In genomic region chr12:71223139-71223538, GRCh38 we compare ENCODE assay signal across 27 cellular contexts.
"Had no signal": no experiment of that assay in that cellular context is flagged by ENCODE, and none has a peak within 500 bp of the region (broad histone marks: within the 10 kb centered on the region; RNA-seq: fewer than 3 reads in every experiment).

No MANE protein-coding gene starts in this region.

- H3K9me3 ChIP-seq: left ventricle myocardium inferior, mucosa of descending colon, stomach, tibial artery had no signal

- H3K36me3 ChIP-seq: left ventricle myocardium inferior, stomach, tibial artery, WERI-Rb-1 had no signal

- H3K4me1 Mint-ChIP-seq: activated CD4-positive, alpha-beta T cell treated with anti-CD3 and anti-CD28 coated beads, Interleukin-2, amount 10 ng/mL, durations not matched to agents 24 days and 14 days; activated naive CD4-positive, alpha-beta T cell treated with anti-CD3 and anti-CD28 coated beads, Interleukin-2, amount 50 U/mL, for 24 hours; activated naive CD8-positive, alpha-beta T cell treated with anti-CD3 and anti-CD28 coated beads, Interleukin-2, amount 50 U/mL, for 24 hours; stimulated activated naive B cell treated with anti-CD40 and anti-IgM and Interleukin-4, amounts not matched to agents 10 μg/mL and 1 μg/mL and 100 μg/mL, for 72 hours; T-helper 17 cell had no signal

- H3K4me1 ChIP-seq: left ventricle myocardium inferior, stomach, tibial artery had no signal

- H3K9me3 Mint-ChIP-seq: activated CD4-positive, alpha-beta memory T cell treated with anti-CD3 and anti-CD28 coated beads for 36 hours; activated CD4-positive, alpha-beta T cell treated with anti-CD3 and anti-CD28 coated beads, Interleukin-2, amount 10 ng/mL, durations not matched to agents 24 days and 14 days; activated naive CD4-positive, alpha-beta T cell treated with anti-CD3 and anti-CD28 coated beads, Interleukin-2, amount 50 U/mL, for 24 hours; stimulated activated naive B cell treated with anti-CD40 and anti-IgM and Interleukin-4, amounts not matched to agents 10 μg/mL and 1 μg/mL and 100 μg/mL, for 72 hours had no signal

- H3K4me3 Mint-ChIP-seq: activated CD4-positive, alpha-beta memory T cell treated with anti-CD3 and anti-CD28 coated beads for 36 hours; activated CD4-positive, alpha-beta T cell treated with anti-CD3 and anti-CD28 coated beads, Interleukin-2, amount 10 ng/mL, durations not matched to agents 24 days and 14 days; activated naive CD4-positive, alpha-beta T cell treated with anti-CD3 and anti-CD28 coated beads, Interleukin-2, amount 50 U/mL, for 24 hours; activated naive CD8-positive, alpha-beta T cell treated with anti-CD3 and anti-CD28 coated beads, Interleukin-2, amount 50 U/mL, for 24 hours; activated T-cell treated with anti-CD3 and anti-CD28 coated beads, Interleukin-2, amount 50 U/mL, for 24 hours; natural killer cell treated with Interleukin-12 subunit alpha and Interleukin-12 subunit beta and Interleukin-15 and Interleukin-18, amount 100 ng/mL, for 72 hours; stimulated activated naive B cell treated with anti-CD40 and anti-IgM and Interleukin-4, amounts not matched to agents 10 μg/mL and 1 μg/mL and 100 μg/mL, for 72 hours; T-helper 17 cell had no signal

- H3K27me3 Mint-ChIP-seq: activated CD4-positive, alpha-beta memory T cell treated with anti-CD3 and anti-CD28 coated beads for 36 hours; activated CD4-positive, alpha-beta T cell treated with anti-CD3 and anti-CD28 coated beads, Interleukin-2, amount 10 ng/mL, durations not matched to agents 24 days and 14 days; activated naive CD4-positive, alpha-beta T cell treated with anti-CD3 and anti-CD28 coated beads, Interleukin-2, amount 50 U/mL, for 24 hours; activated T-cell treated with anti-CD3 and anti-CD28 coated beads, Interleukin-2, amount 50 U/mL, for 24 hours; natural killer cell treated with Interleukin-12 subunit alpha and Interleukin-12 subunit beta and Interleukin-15 and Interleukin-18, amount 100 ng/mL, for 72 hours; stimulated activated naive B cell treated with anti-CD40 and anti-IgM and Interleukin-4, amounts not matched to agents 10 μg/mL and 1 μg/mL and 100 μg/mL, for 72 hours; T-helper 17 cell had no signal

- H3K36me3 Mint-ChIP-seq: activated CD4-positive, alpha-beta memory T cell treated with anti-CD3 and anti-CD28 coated beads for 36 hours; activated naive CD4-positive, alpha-beta T cell treated with anti-CD3 and anti-CD28 coated beads, Interleukin-2, amount 50 U/mL, for 24 hours; natural killer cell treated with Interleukin-12 subunit alpha and Interleukin-12 subunit beta and Interleukin-15 and Interleukin-18, amount 100 ng/mL, for 72 hours; stimulated activated naive B cell treated with anti-CD40 and anti-IgM and Interleukin-4, amounts not matched to agents 10 μg/mL and 1 μg/mL and 100 μg/mL, for 72 hours had no signal

- H3K27me3 ChIP-seq: stomach, tibial artery had no signal

- FAIRE-seq: colon, islet of Langerhans had no signal

- H3K27ac ChIP-seq: left ventricle myocardium inferior, stomach, tibial artery, WERI-Rb-1 had no signal

- H3K4me3 ChIP-seq: left ventricle myocardium inferior, lung, mucosa of descending colon, stomach, tibial artery had no signal

- DNase-seq: activated CD4-positive, alpha-beta memory T cell treated with anti-CD3 and anti-CD28 coated beads for 36 hours; activated CD4-positive, alpha-beta T cell treated with anti-CD3 and anti-CD28 coated beads, Interleukin-2, amount 10 ng/mL, durations not matched to agents 24 days and 14 days; activated CD4-positive, CD25-positive, alpha-beta regulatory T cell treated with anti-CD3 and anti-CD28 coated beads, Interleukin-2, amount 50 U/mL, for 72 hours; activated CD8-positive, alpha-beta memory T cell treated with anti-CD3 and anti-CD28 coated beads, Interleukin-2, amount 50 U/mL, for 48 hours; activated gamma-delta T cell; activated naive CD8-positive, alpha-beta T cell treated with anti-CD3 and anti-CD28 coated beads, Interleukin-2, amount 50 U/mL, for 24 hours; activated T-cell treated with anti-CD3 and anti-CD28 coated beads, Interleukin-2, amount 50 U/mL, for 24 hours; amygdala; central memory CD4-positive, alpha-beta T cell; dermis blood vessel endothelial cell; effector CD4-positive, alpha-beta T cell; left ventricle myocardium inferior; mucosa of descending colon; right cardiac atrium; stimulated activated CD4-positive, alpha-beta T cell treated with anti-CD3 and anti-CD28 coated beads, Interleukin-15, amount 100 ng/mL, for 24 hours; stimulated activated CD4-positive, alpha-beta T cell treated with anti-CD3 and anti-CD28 coated beads, Interleukin-2, amount 100 ng/mL, for 24 hours; stimulated activated naive B cell treated with anti-CD40 and anti-IgM and Interleukin-4, amounts not matched to agents 10 μg/mL and 1 μg/mL and 100 μg/mL, for 72 hours; stomach; T-helper 17 cell; T1000; tibial artery; WERI-Rb-1 had no signal

- H3K27ac Mint-ChIP-seq: activated CD4-positive, alpha-beta memory T cell treated with anti-CD3 and anti-CD28 coated beads for 36 hours; activated CD4-positive, alpha-beta T cell treated with anti-CD3 and anti-CD28 coated beads, Interleukin-2, amount 10 ng/mL, durations not matched to agents 24 days and 14 days; activated naive CD4-positive, alpha-beta T cell treated with anti-CD3 and anti-CD28 coated beads, Interleukin-2, amount 50 U/mL, for 24 hours; activated naive CD8-positive, alpha-beta T cell treated with anti-CD3 and anti-CD28 coated beads, Interleukin-2, amount 50 U/mL, for 24 hours; activated T-cell treated with anti-CD3 and anti-CD28 coated beads, Interleukin-2, amount 50 U/mL, for 24 hours; natural killer cell treated with Interleukin-12 subunit alpha and Interleukin-12 subunit beta and Interleukin-15 and Interleukin-18, amount 100 ng/mL, for 72 hours; stimulated activated naive B cell treated with anti-CD40 and anti-IgM and Interleukin-4, amounts not matched to agents 10 μg/mL and 1 μg/mL and 100 μg/mL, for 72 hours; T-helper 17 cell had no signal
